In genomic region chr16:14632693-14633569, GRCh38 we compare ENCODE assay signal across 8 cellular contexts. TPM values are rescaled to one million over a fixed set of nuclear protein-coding genes. Genes with fewer than 3 reads are reported as not detected.
A peak's percentile ranks its signal among the peaks of the same experiment; 100 is the strongest.
DNase-seq lines count a peak whose midpoint lies in the region; TF ChIP-seq lines count a peak whose summit lies in the region.

Gene BFAR (plus strand): TSS chr16:14632951. CDS start chr16:14644347, 11,396 bp downstream.

- H3K4ac ChIP-seq in neuronal stem cell (ENCODE audit: low read length) = no peak within 1 kb of the TSS

- H3K4me1 ChIP-seq in neuronal stem cell (ENCODE audit: control insufficient read depth in 2 of 2, insufficient read depth in 1 of 2, low read depth in 1 of 2, low read length in 2 of 2) = peaks cover 13 to 15% of the 10 kb centered on the region in 2 donors

- peaks cover 9% of the 10 kb centered on the region for H3K79me1 ChIP-seq in neuronal stem cell (ENCODE audit: low read depth, low read length)

- H3K4me3 ChIP-seq in neuronal stem cell (ENCODE audit: low read length in 2 of 2) = peak within 1 kb of the TSS; percentile 98

- peak within 1 kb of the TSS; percentile 94 for H3K18ac ChIP-seq in neuronal stem cell (ENCODE audit: low read length)

- peak within 1 kb of the TSS; percentile 94 for H3K9ac ChIP-seq in neuronal stem cell (ENCODE audit: low read depth, low read length, poor library complexity)

- H3K14ac ChIP-seq in neuronal stem cell (ENCODE audit: low read length) = peak within 1 kb of the TSS; percentile 71

- WGBS in neuronal stem cell (ENCODE audit: extremely low coverage in 2 of 2, insufficient read length in 2 of 2, insufficient replicate concordance in 1 of 2), 2 donors = no CpG with 5 or more reads among the region's 69 CpGs

- POLR2A ChIA-PET in HEK293T (lab: Yijun Ruan, JAX) = interaction anchor here (0.6 to 1.2 kb wide), 2 partner anchors 24 to 86 kb away, joined by 3 to 6 read pairs; no protein-coding TSS in a partner anchor

- peak within 1 kb of the TSS; percentile 82 for H3K4me2 ChIP-seq in neuronal stem cell (ENCODE audit: insufficient read depth, low read length, poor library complexity, severe bottlenecking)

- peak within 1 kb of the TSS; percentile 98 for H3K23ac ChIP-seq in neuronal stem cell (ENCODE audit: low read depth, low read length, poor library complexity)

- no peak within 1 kb of the TSS for H2BK5ac ChIP-seq in neuronal stem cell (ENCODE audit: low read length)

- TF ChIP-seq CTCF in subcutaneous adipose tissue (IDR thresholded peaks at IDR 0.05; ENCODE audit: low read depth) = no peak

- H2BK120ac ChIP-seq in neuronal stem cell (ENCODE audit: low read depth, low read length) = no peak within 1 kb of the TSS

- H2BK12ac ChIP-seq in neuronal stem cell (ENCODE audit: low read length) = no peak within 1 kb of the TSS

- H2BK15ac ChIP-seq in neuronal stem cell (ENCODE audit: low read length) = no peak within 1 kb of the TSS

- H3K27ac ChIP-seq in neuronal stem cell (replicated peaks; ENCODE audit: low read length) = peak within 1 kb of the TSS; percentile 47

- H4K8ac ChIP-seq in neuronal stem cell (ENCODE audit: low read depth, low read length) = no peak within 1 kb of the TSS

- in situ Hi-C loops in SK-MEL-5 (cut with HindIII; ENCODE audit: low pct_unique_long_range_greater_than_20kb, low sequenced_read_pairs) = no loop called here

- no peaks in the 10 kb centered on the region for H3K27me3 ChIP-seq in neuronal stem cell (ENCODE audit: control insufficient read depth in 3 of 3, insufficient read depth in 3 of 3, low read depth in 1 of 3, low read length in 3 of 3)

- no peak within 1 kb of the TSS for H4K91ac ChIP-seq in neuronal stem cell (ENCODE audit: low read depth, low read length, poor library complexity)

- H2AFZ ChIP-seq in neuronal stem cell (ENCODE audit: low read length) = peak within 1 kb of the TSS; percentile 93

- CTCF ChIA-PET in HEK293T (lab: Yijun Ruan, JAX) = interaction anchor here (0.6 kb wide), 1 partner anchor 952 kb away, joined by 3 read pairs; no protein-coding TSS in a partner anchor

- peak within 1 kb of the TSS; percentile 53 for H2AK5ac ChIP-seq in neuronal stem cell (ENCODE audit: low read depth, low read length)

- DNase-seq in GF-D8 (lab: John Stamatoyannopoulos, UW) (peak; percentile 93), HEK293T (ENCODE audit: extremely low spot score) (peak; percentile 91), MV-4-11 (lab: John Stamatoyannopoulos, UW) (peak; percentile 97), SK-MEL-5 (ENCODE audit: low read depth, low spot score) (peak; percentile 97), foreskin melanocyte (peak; percentile 95), neuronal stem cell (ENCODE audit: low spot score) (peak; percentile 97)
- peak; percentile 99 for DNase-seq in activated naive CD4-positive, alpha-beta T cell treated with Interleukin-2 at 50 U/mL for 16 hours

- peaks cover 0 to 32% of the 10 kb centered on the region in 2 donors for H3K36me3 ChIP-seq in neuronal stem cell (replicated peaks in 1 of 2; ENCODE audit: control insufficient read depth in 2 of 2, insufficient read depth in 2 of 2, low read length in 2 of 2)

- peaks cover 0 to 1% of the 10 kb centered on the region in 2 donors for H3K9me3 ChIP-seq in neuronal stem cell (replicated peaks in 1 of 2; ENCODE audit: control insufficient read depth in 2 of 2, insufficient read depth in 1 of 2, low read depth in 1 of 2, low read length in 2 of 2)

TF ChIP-seq in HEK293T, 16 proteins besides CTCF, POLR2A, EP300 and RAD21:
- TF ChIP-seq PKNOX1 (IDR thresholded peaks at IDR 0.05) (peak; percentile 23; the same call in 1 of the 2 replicates), FOXM1 (IDR thresholded peaks at IDR 0.05; ENCODE audit: borderline replicate concordance) (no peak), ELF4 (IDR thresholded peaks at IDR 0.05) (peak; percentile 84)

RNA-seq across cellular contexts. Expression of gene BFAR, which starts in this region (rescaled TPM):
- 213 and 225 TPM in 2 replicates for total RNA-seq in SK-MEL-5 (2014; rRNA removed; shearing (Covaris generic))
- 218 and 245 TPM in 2 replicates for polyA plus RNA-seq in SK-MEL-5 (2015; cell fraction: cytosol; rRNA removed)
- 74.1 and 112 TPM in 2 replicates for polyA plus RNA-seq in SK-MEL-5 (2015; cell fraction: nucleus; rRNA removed)
- polyA plus RNA-seq in neuronal stem cell (2013, experiment 1 of 2) = 48.4 TPM
- 50.1 TPM for polyA plus RNA-seq in neuronal stem cell (2013, experiment 2 of 2)
- 10 to 100 TPM; 66.5 to 81.4 (median 71.7) TPM for total RNA-seq in subcutaneous adipose tissue

Comparison
In these comparisons a context has a peak if more than half of its experiments do, and no peak if none do; other contexts are left out.
1. Peak in every context shown above with its lines: DNase-seq, H3K4me3 ChIP-seq and H3K27ac ChIP-seq.